8 cellular contexts compared by ENCODE assay signal in genomic region chr6:43628392-43629103, GRCh38. TPM values are rescaled to one million over a fixed set of nuclear protein-coding genes. Genes with fewer than 3 reads are reported as not detected.
DNase-seq lines count a peak whose midpoint lies in the region; ATAC-seq and TF ChIP-seq lines count a peak whose summit lies in the region.

No MANE protein-coding gene starts in this region.

- peaks cover 3% of the 10 kb centered on the region; the same call in 1 of the 2 replicates for H4K20me1 ChIP-seq in Karpas-422 (ENCODE audit: insufficient read depth, low read depth, low read length)
- H4K20me1 ChIP-seq in smooth muscle cell (ENCODE audit: low read depth), result no peaks in the 10 kb centered on the region

- peak in 1 of 3 donors; percentile 23 for TF ChIP-seq POLR2A in body of pancreas (IDR thresholded peaks at IDR 0.05)

- H3K9ac ChIP-seq in Karpas-422 (ENCODE audit: low read length) (peak overlapping the region; percentile 95), iPS-20b (ENCODE audit: low read depth, low read length) (peak overlapping the region; percentile 89), smooth muscle cell (ENCODE audit: low read depth) (peak overlapping the region; percentile 94)

- no peak for ATAC-seq in body of pancreas
- no peak for ATAC-seq in HG02938 (IDR thresholded peaks at IDR 0.05; ENCODE audit: unreplicated experiment)

- H3K4me3 ChIP-seq in Karpas-422 (ENCODE audit: low read length) (peak overlapping the region; percentile 100), body of pancreas (peak overlapping the region; percentile 77 to 96), iPS-20b (ENCODE audit: low read length) (peak overlapping the region; percentile 75), smooth muscle cell (peak overlapping the region; percentile 76)

- H3K79me2 ChIP-seq in Karpas-422 (ENCODE audit: low read length) (peaks cover 30% of the 10 kb centered on the region), smooth muscle cell (ENCODE audit: low read depth) (peaks cover 27% of the 10 kb centered on the region)

- no peaks in the 10 kb centered on the region for H3K9me2 ChIP-seq in Karpas-422 (replicated peaks; ENCODE audit: insufficient read depth, low read length)

- H3F3A ChIP-seq in smooth muscle cell (ENCODE audit: low read depth), result peaks cover 15% of the 10 kb centered on the region

- H3K9me3 ChIP-seq in Karpas-422 (ENCODE audit: low read length) (no peaks in the 10 kb centered on the region), body of pancreas (no peaks in the 10 kb centered on the region), iPS-20b (ENCODE audit: insufficient read depth, low read depth, low read length) (no peaks in the 10 kb centered on the region), smooth muscle cell (replicated peaks; ENCODE audit: low read depth) (no peaks in the 10 kb centered on the region)

- TF ChIP-seq CTCF in body of pancreas (IDR thresholded peaks at IDR 0.05) (no peak), smooth muscle cell (IDR thresholded peaks at IDR 0.05; ENCODE audit: borderline replicate concordance, insufficient read depth, poor library complexity, severe bottlenecking) (no peak)

- DNase-seq in SKM-1 treated with dmso at 0.1 percent for 144 hours (lab: John Stamatoyannopoulos, UW; ENCODE audit: unreplicated experiment), result peak; percentile 35
- no peak for DNase-seq in SKM-1 (lab: John Stamatoyannopoulos, UW; ENCODE audit: unreplicated experiment)
- peak; percentile 89 for DNase-seq in Karpas-422
- DNase-seq in T1000 (lab: John Stamatoyannopoulos, UW), result peak; percentile 20
- peak; percentile 53 to 62 (median 56) for DNase-seq in body of pancreas
- peak; percentile 38 for DNase-seq in smooth muscle cell (lab: John Stamatoyannopoulos, UW; ENCODE audit: unreplicated experiment)

- H2AFZ ChIP-seq in Karpas-422 (ENCODE audit: low read length), result no peak overlapping the region
- no peak overlapping the region for H2AFZ ChIP-seq in smooth muscle cell (ENCODE audit: low read depth)

- H3K36me3 ChIP-seq in Karpas-422 (ENCODE audit: insufficient read depth, low read length) (peaks cover 21% of the 10 kb centered on the region; the same call in 1 of the 2 replicates), body of pancreas (replicated peaks in 1 of 2; ENCODE audit: insufficient read depth in 1 of 2, low read depth in 2 of 2) (peaks cover 0 to 14% of the 10 kb centered on the region in 2 donors), iPS-20b (ENCODE audit: insufficient read depth, low read depth, low read length) (peaks cover 41% of the 10 kb centered on the region), smooth muscle cell (ENCODE audit: low read depth) (no peaks in the 10 kb centered on the region)

- no peaks in the 10 kb centered on the region for H3K27me3 ChIP-seq in Karpas-422 (ENCODE audit: low read length)
- no peaks in the 10 kb centered on the region for H3K27me3 ChIP-seq in body of pancreas
- H3K27me3 ChIP-seq in iPS-20b (ENCODE audit: insufficient read depth, low read length), result no peaks in the 10 kb centered on the region
- no peaks in the 10 kb centered on the region for H3K27me3 ChIP-seq in smooth muscle cell (ENCODE audit: low read depth)

- H3K27ac ChIP-seq in Karpas-422 (ENCODE audit: low read length) (peak overlapping the region; percentile 77), body of pancreas (peak overlapping the region; percentile 94 to 96 (median 94)), iPS-20b (ENCODE audit: low read length) (peak overlapping the region; percentile 3), smooth muscle cell (ENCODE audit: low read depth) (peak overlapping the region; percentile 95)

- peak overlapping the region; percentile 94 for H3K4me2 ChIP-seq in Karpas-422 (ENCODE audit: low read depth, low read length, poor library complexity, severe bottlenecking)
- peak overlapping the region; percentile 90 for H3K4me2 ChIP-seq in smooth muscle cell

- intact Hi-C loops in body of pancreas (cut with DNase I), result no loop called here

- 0 to 2% methylated on average over 21 to 25 of the region's 25 CpGs for WGBS in body of pancreas, 2 donors
- WGBS in smooth muscle cell (ENCODE audit: low lambda C conversion rate), result 10% methylated on average over 24 of the region's 25 CpGs

- peaks cover 32% of the 10 kb centered on the region for H3K4me1 ChIP-seq in Karpas-422 (ENCODE audit: low read length)
- H3K4me1 ChIP-seq in body of pancreas, result peaks cover 26% of the 10 kb centered on the region
- H3K4me1 ChIP-seq in iPS-20b (ENCODE audit: insufficient read depth, low read length), result peaks cover 3% of the 10 kb centered on the region; the same call in 1 of the 2 replicates
- H3K4me1 ChIP-seq in smooth muscle cell (ENCODE audit: low read depth), result peaks cover 12% of the 10 kb centered on the region

RNA-seq across cellular contexts. Expression of gene GTPBP2, which starts 0.5 kb away (rescaled TPM):
- 70.3 and 72.3 TPM in 2 replicates for total RNA-seq in Karpas-422 (2014; rRNA removed; shearing (Covaris generic); ENCODE audit: low replicate concordance)
- total RNA-seq in body of pancreas (10 to 100 TPM; 32.9 to 55.0 TPM), smooth muscle cell (53.7 and 56.0 TPM in 2 replicates)
- 18.3 and 23.4 TPM in 2 replicates for polyA plus RNA-seq in smooth muscle cell

RNA-seq across cellular contexts. Expression of gene MAD2L1BP, which starts 7.1 kb away (rescaled TPM):
- 28.5 and 32.2 TPM in 2 replicates for total RNA-seq in Karpas-422 (2014; rRNA removed; shearing (Covaris generic); ENCODE audit: low replicate concordance)
- total RNA-seq in body of pancreas (10 to 100 TPM; 14.8 to 17.4 TPM), smooth muscle cell (50.3 and 53.1 TPM in 2 replicates)
- 40.3 and 42.0 TPM in 2 replicates for polyA plus RNA-seq in smooth muscle cell

RNA-seq across cellular contexts. Expression of gene RSPH9, which starts 16.3 kb away (rescaled TPM):
- total RNA-seq in Karpas-422 (2014; rRNA removed; shearing (Covaris generic); ENCODE audit: low replicate concordance), result not detected in 2 replicates
- not detected for total RNA-seq in body of pancreas
- total RNA-seq in smooth muscle cell, result 0.76 and 1.9 TPM in 2 replicates
- polyA plus RNA-seq in smooth muscle cell, result 2.5 and 3.4 TPM in 2 replicates

RNA-seq across cellular contexts. Expression of gene POLH, which starts 52.6 kb away (rescaled TPM):
- total RNA-seq in Karpas-422 (2014; rRNA removed; shearing (Covaris generic); ENCODE audit: low replicate concordance), result 10.3 and 15.4 TPM in 2 replicates
- 1 to 10 TPM; 4.3 to 8.8 TPM for total RNA-seq in body of pancreas
- 13.3 and 16.8 TPM in 2 replicates for total RNA-seq in smooth muscle cell
- polyA plus RNA-seq in smooth muscle cell, result 8.4 and 18.2 TPM in 2 replicates

RNA-seq across cellular contexts. Expression of gene XPO5, which starts 52.7 kb away (rescaled TPM):
- 57.9 and 61.2 TPM in 2 replicates for total RNA-seq in Karpas-422 (2014; rRNA removed; shearing (Covaris generic); ENCODE audit: low replicate concordance)
- 10 to 100 TPM; 16.8 to 20.5 TPM for total RNA-seq in body of pancreas
- 20.0 and 31.9 TPM in 2 replicates for total RNA-seq in smooth muscle cell
- polyA plus RNA-seq in smooth muscle cell, result 10.9 and 11.7 TPM in 2 replicates

Comparison
In these comparisons a context has a peak if more than half of its experiments do, and no peak if none do; other contexts are left out.
1. H3K27ac ChIP-seq: peak in every context shown above with its lines; median percentile 95 in smooth muscle cell; 94 in body of pancreas; 77 in Karpas-422; 3 in iPS-20b.